ENCODE assay signal across 16 cellular contexts in the genomic region with DNA sequence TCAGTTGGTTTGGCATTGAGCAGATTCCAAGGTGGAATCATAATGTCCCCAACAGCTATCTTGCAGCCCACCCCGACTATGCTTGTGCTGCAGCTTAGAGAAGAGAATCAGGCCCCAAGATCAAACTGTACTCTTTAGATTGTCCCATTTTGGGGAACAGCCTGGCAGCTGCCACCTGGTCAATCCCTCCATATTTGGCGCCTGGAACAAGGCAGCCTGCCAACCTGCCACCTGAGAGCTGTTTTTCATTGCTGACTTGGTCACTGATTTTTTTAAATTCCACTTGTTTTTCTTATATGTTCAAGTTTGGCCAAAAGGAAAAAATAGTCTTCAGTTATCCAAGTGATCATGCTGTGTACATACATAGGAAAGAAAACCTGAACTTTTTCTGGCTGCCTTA.
DNase-seq lines count a peak whose midpoint lies in the region; ATAC-seq, FAIRE-seq and TF ChIP-seq lines count a peak whose summit lies in the region.
"Had no signal": no experiment of that assay in that cellular context is flagged by ENCODE, and none has a peak within 500 bp of the region (broad histone marks: within the 10 kb centered on the region; RNA-seq: fewer than 3 reads in every experiment).

No MANE protein-coding gene starts in this region.

- WGBS in pancreas, 2 donors, result 35 to 53% methylated on average over 2 of the region's 2 CpGs

- FAIRE-seq in pancreas (lab: Jason Lieb, UNC), result no peak
- FAIRE-seq: G401.6, GM12891 had no signal

- TF ChIP-seq CTCF in pancreas (IDR thresholded peaks at IDR 0.05), result no peak
- no peak for TF ChIP-seq CTCF in Peyer's patch (IDR thresholded peaks at IDR 0.05)
- no peak for TF ChIP-seq CTCF in lower lobe of right lung (IDR thresholded peaks at IDR 0.05)

- H3K36me3 ChIP-seq in pancreas (no peaks in the 10 kb centered on the region), Peyer's patch (no peaks in the 10 kb centered on the region), lower lobe of right lung (no peaks in the 10 kb centered on the region)

- peaks cover 0 to 8% (median 0%) of the 10 kb centered on the region in 3 donors for H3K4me1 ChIP-seq in pancreas
- no peaks in the 10 kb centered on the region for H3K4me1 ChIP-seq in Peyer's patch
- H3K4me1 ChIP-seq in lower lobe of right lung, result no peaks in the 10 kb centered on the region
- H3K4me1 ChIP-seq: Caco-2 had no signal

- H3K4me3 ChIP-seq in pancreas, result no peak overlapping the region
- H3K4me3 ChIP-seq in Peyer's patch, result no peak overlapping the region
- H3K4me3 ChIP-seq in lower lobe of right lung, result no peak overlapping the region
- H3K4me3 ChIP-seq: GM23338 had no signal

- ATAC-seq in pancreas, result peak in 3 of 4 donors; percentile 46 to 72 (median 50)
- no peak for ATAC-seq in lower lobe of right lung
- ATAC-seq: CD8-positive, alpha-beta T cell; GM23338 had no signal

- intact Hi-C loops in pancreas (cut with DNase I) (no loop called here), lower lobe of right lung (cut with DNase I) (no loop called here)

- H3K9me3 ChIP-seq in pancreas (no peaks in the 10 kb centered on the region), Peyer's patch (no peaks in the 10 kb centered on the region), lower lobe of right lung (no peaks in the 10 kb centered on the region)
- H3K9me3 ChIP-seq: Caco-2 had no signal

- TF ChIP-seq POLR2A in Peyer's patch (IDR thresholded peaks at IDR 0.05), result no peak

- no peaks in the 10 kb centered on the region for H3K27me3 ChIP-seq in pancreas
- H3K27me3 ChIP-seq in Peyer's patch, result no peaks in the 10 kb centered on the region
- no peaks in the 10 kb centered on the region for H3K27me3 ChIP-seq in lower lobe of right lung (ENCODE audit: low read depth)

- H3K27ac ChIP-seq in pancreas (no peak overlapping the region), Peyer's patch (no peak overlapping the region), lower lobe of right lung (no peak overlapping the region)
- H3K27ac ChIP-seq: 22Rv1 had no signal

- DNase-seq in DMS 273 (lab: John Stamatoyannopoulos, UW; ENCODE audit: unreplicated experiment) (peak; percentile 66), DMS 273 treated with DMSO at 0.1 percent for 48 hours (lab: John Stamatoyannopoulos, UW) (no peak), NCI-H2171 (lab: John Stamatoyannopoulos, UW) (peak; percentile 18), cerebellar cortex (ENCODE audit: low spot score) (peak; percentile 69), pancreas (peak in 5 of 6 donors; percentile 26 to 63 (median 60)), NCI-H2107 treated with DMSO at 0.1 percent for 48 hours (lab: John Stamatoyannopoulos, UW; ENCODE audit: unreplicated experiment) (no peak), Peyer's patch (no peak), lower lobe of right lung (no peak)
- DNase-seq: Caco-2; CD8-positive, alpha-beta T cell; DMS79; H7 had no signal

Comparison
In these comparisons a context has a peak if more than half of its experiments do, and no peak if none do; other contexts are left out.
1. DNase-seq: peak in DMS 273 (single experiment), NCI-H2171 (single experiment), cerebellar cortex (single experiment) and pancreas (5 of 6); none in DMS 273 treated with DMSO at 0.1 percent for 48 hours (single experiment), NCI-H2107 treated with DMSO at 0.1 percent for 48 hours (single experiment), Peyer's patch (0 of 3) and lower lobe of right lung (single experiment).
2. ATAC-seq: peak in pancreas (3 of 4); none in lower lobe of right lung (0 of 2).